Comparison of ENCODE assay signal across 13 cellular contexts in genomic region chr2:113251118-113251517, GRCh38. TPM values are rescaled to one million over a fixed set of nuclear protein-coding genes. Genes with fewer than 3 reads are reported as not detected.
DNase-seq lines count a peak whose midpoint lies in the region; ATAC-seq and TF ChIP-seq lines count a peak whose summit lies in the region.
"Had no signal": no experiment of that assay in that cellular context is flagged by ENCODE, and none has a peak within 500 bp of the region (broad histone marks: within the 10 kb centered on the region; RNA-seq: fewer than 3 reads in every experiment).

No MANE protein-coding gene starts in this region.

- H2AFZ ChIP-seq in PC-3 (ENCODE audit: low read length): no peak overlapping the region

- peaks cover 7% of the 10 kb centered on the region for H3K4me1 Mint-ChIP-seq in nephron
- H3K4me1 Mint-ChIP-seq: H9 had no signal

- peaks cover 19% of the 10 kb centered on the region for H3K4me1 ChIP-seq in PC-3 (ENCODE audit: insufficient read depth, low read length)

- H3K4me2 ChIP-seq in PC-3 (ENCODE audit: low read length): no peak overlapping the region

- H4K20me1 ChIP-seq in PC-3 (ENCODE audit: low read length): no peaks in the 10 kb centered on the region

- no peak overlapping the region for H3K4me3 Mint-ChIP-seq in nephron
- H3K4me3 Mint-ChIP-seq: H9 had no signal

- H3K4me3 ChIP-seq in PC-3 (ENCODE audit: low read length): no peak overlapping the region

- H3K9me3 Mint-ChIP-seq in nephron: no peaks in the 10 kb centered on the region
- H3K9me3 Mint-ChIP-seq: H9 had no signal

- intact Hi-C loops in PC-3 (cut with micrococcal nuclease): no loop called here

- no peak overlapping the region for H3K9ac ChIP-seq in PC-3 (ENCODE audit: low read length)

- POLR2A ChIA-PET in PC-3 (lab: Charles Lee; ENCODE audit: unreplicated experiment): no interaction called here

- no peak; the same call in 1 of the 2 replicates for ATAC-seq in PC-3
- ATAC-seq in HG02623 (IDR thresholded peaks at IDR 0.05; ENCODE audit: unreplicated experiment): no peak
- ATAC-seq: SK-N-SH treated with all-trans-retinoic acid at 6 μM for 48 hours had no signal

- H3K79me2 ChIP-seq in PC-3 (ENCODE audit: low read length): no peaks in the 10 kb centered on the region

- no peak overlapping the region for H3K27ac ChIP-seq in PC-3 (ENCODE audit: low read length)

- CTCF ChIA-PET in PC-3 (lab: Charles Lee): no interaction called here

- BruUV-seq in PC-3 (replicated peaks; lab: Mats Ljungman, UMichigan): no TSS peak

- no peaks in the 10 kb centered on the region for H3F3A ChIP-seq in PC-3 (ENCODE audit: low read length, unreplicated experiment)

- H3K36me3 Mint-ChIP-seq in nephron (ENCODE audit: low read depth): peaks cover 44% of the 10 kb centered on the region

- DNase-seq in Daoy (ENCODE audit: low read depth) (peak; percentile 12), PC-3 (peak; percentile 29), DMS79 treated with DMSO at 0.1 percent for 48 hours (lab: John Stamatoyannopoulos, UW) (no peak), hepatic stellate cell (ENCODE audit: low spot score) (no peak)
- DNase-seq in activated effector memory CD4-positive, alpha-beta T cell treated with anti-CD3 and anti-CD28 coated beads, Interleukin-2, amount 50 U/mL, for 16 hours: peak; percentile 68
- DNase-seq: erythroblast; H9; NCI-H1694; stimulated activated CD4-positive, alpha-beta T cell treated with anti-CD3 and anti-CD28 coated beads, Interleukin-4, amount 100 ng/mL, for 1 hour had no signal

- peak overlapping the region in 2 of 3 experiments; percentile 48 to 52 for H3K27ac Mint-ChIP-seq in nephron
- H3K27ac Mint-ChIP-seq: H9 had no signal

- no peaks in the 10 kb centered on the region for H3K27me3 ChIP-seq in PC-3 (ENCODE audit: low read length)

- H3K9me2 ChIP-seq in PC-3 (replicated peaks; ENCODE audit: low read length): no peaks in the 10 kb centered on the region

- TF ChIP-seq CTCF in PC-3 (conservative IDR thresholded peaks at IDR 0.05; ENCODE audit: low read depth, low read length): no peak
- no peak for TF ChIP-seq CTCF in nephron (IDR thresholded peaks at IDR 0.05; ENCODE audit: unreplicated experiment in 3 of 3)

- H3K36me3 ChIP-seq in PC-3 (ENCODE audit: low read depth, low read length): no peaks in the 10 kb centered on the region

- H3K9me3 ChIP-seq in PC-3 (ENCODE audit: low read length): no peaks in the 10 kb centered on the region

- peaks cover 33% of the 10 kb centered on the region for H3K27me3 Mint-ChIP-seq in nephron (ENCODE audit: low read depth)

RNA-seq across cellular contexts. Expression of gene PAX8, which starts 27.6 kb away (rescaled TPM):
- 0.17 and 0.57 TPM in 2 replicates for total RNA-seq in Daoy (2014; rRNA removed; shearing (Covaris generic))
- total RNA-seq in PC-3 (2014; rRNA removed): 2.6 and 3.4 TPM in 2 replicates
- total RNA-seq: H9, temporal lobe had no signal

Comparison
In these comparisons a context has a peak if more than half of its experiments do, and no peak if none do; other contexts are left out.
1. DNase-seq: peak in Daoy (single experiment), PC-3 (single experiment) and activated effector memory CD4-positive, alpha-beta T cell treated with anti-CD3 and anti-CD28 coated beads, Interleukin-2, amount 50 U/mL, for 16 hours (single experiment); none in DMS79 treated with DMSO at 0.1 percent for 48 hours (single experiment) and hepatic stellate cell (single experiment).